ENCODE assay signal across 21 cellular contexts in genomic region chr5:34460496-34460895, GRCh38.
A peak's percentile ranks its signal among the peaks of the same experiment; 100 is the strongest.
DNase-seq lines count a peak whose midpoint lies in the region; ATAC-seq and TF ChIP-seq lines count a peak whose summit lies in the region.
"Had no signal": no experiment of that assay in that cellular context is flagged by ENCODE, and none has a peak within 500 bp of the region (broad histone marks: within the 10 kb centered on the region; RNA-seq: fewer than 3 reads in every experiment).

No MANE protein-coding gene starts in this region.

- peaks cover 54% of the 10 kb centered on the region for H3K9me3 Mint-ChIP-seq in endodermal cell
- peaks cover 8% of the 10 kb centered on the region for H3K9me3 Mint-ChIP-seq in activated CD8-positive, alpha-beta memory T cell treated with anti-CD3 and anti-CD28 coated beads, Interleukin-2, amount 10 ng/mL, durations not matched to agents 7 days and 5 days (ENCODE audit: low read depth)

- 50% methylated on average over 1 of the region's 1 CpG; no CpG with 5 or more reads in 1 of the 2 experiments for WGBS in endodermal cell (ENCODE audit: insufficient coverage in 1 of 2, insufficient read length in 1 of 2), 2 experiments

- peak; percentile 25 for DNase-seq in GM04504 (ENCODE audit: low read depth)
- DNase-seq in endodermal cell = no peak
- peak; percentile 10 for DNase-seq in fibroblast of the aortic adventitia (ENCODE audit: low read depth)
- DNase-seq in stromal cell of bone marrow (ENCODE audit: low read depth) = peak; percentile 64
- no peak for DNase-seq in occipital lobe (lab: John Stamatoyannopoulos, UW)
- no peak for DNase-seq in activated CD8-positive, alpha-beta memory T cell treated with anti-CD3 and anti-CD28 coated beads, Interleukin-2, amount 10 ng/mL, durations not matched to agents 7 days and 5 days
- DNase-seq in NCI-H2196 treated with DMSO at 0.1 percent for 48 hours (lab: John Stamatoyannopoulos, UW; ENCODE audit: unreplicated experiment) = no peak
- DNase-seq: BE2C, MG63, NCI-H1048, NCI-H1417 treated with DMSO at 0.1 percent for 48 hours, NCI-H187, NCI-H446 treated with DMSO at 0.1 percent for 48 hours, NCI-H526 treated with DMSO at 0.1 percent for 48 hours, OCI-M1 had no signal

- no peak for TF ChIP-seq CTCF in endodermal cell (conservative IDR thresholded peaks at IDR 0.05)
- no peak for TF ChIP-seq CTCF in fibroblast of the aortic adventitia (IDR thresholded peaks at IDR 0.05; ENCODE audit: insufficient read depth, low read length)

- H3K4me1 Mint-ChIP-seq in endodermal cell = peaks cover 5% of the 10 kb centered on the region
- H3K4me1 Mint-ChIP-seq in activated CD8-positive, alpha-beta memory T cell treated with anti-CD3 and anti-CD28 coated beads, Interleukin-2, amount 10 ng/mL, durations not matched to agents 7 days and 5 days = peaks cover 10% of the 10 kb centered on the region
- H3K4me1 Mint-ChIP-seq: GM23338 had no signal

- H3K27me3 Mint-ChIP-seq in endodermal cell (ENCODE audit: insufficient read depth) = no peaks in the 10 kb centered on the region
- peaks cover 3% of the 10 kb centered on the region for H3K27me3 Mint-ChIP-seq in activated CD8-positive, alpha-beta memory T cell treated with anti-CD3 and anti-CD28 coated beads, Interleukin-2, amount 10 ng/mL, durations not matched to agents 7 days and 5 days

- H3K27ac ChIP-seq in endodermal cell (ENCODE audit: low read depth, low read length) = no peak overlapping the region
- H3K27ac ChIP-seq: A549 had no signal

- peaks cover 52% of the 10 kb centered on the region for H3K9me3 ChIP-seq in endodermal cell (ENCODE audit: control insufficient read depth, low read length)
- H3K9me3 ChIP-seq: A549, BE2C had no signal

- H3K36me3 Mint-ChIP-seq in endodermal cell (ENCODE audit: low read depth) = no peaks in the 10 kb centered on the region
- peaks cover 2% of the 10 kb centered on the region for H3K36me3 Mint-ChIP-seq in activated CD8-positive, alpha-beta memory T cell treated with anti-CD3 and anti-CD28 coated beads, Interleukin-2, amount 10 ng/mL, durations not matched to agents 7 days and 5 days

- no peak overlapping the region for H3K9ac ChIP-seq in endodermal cell (ENCODE audit: extremely low read depth, low read length, poor library complexity, severe bottlenecking)

- no peaks in the 10 kb centered on the region for H3K4me1 ChIP-seq in endodermal cell (ENCODE audit: control insufficient read depth, insufficient read depth, low read length)
- H3K4me1 ChIP-seq: BE2C, HAP-1 had no signal

- no peak for ATAC-seq in activated CD8-positive, alpha-beta memory T cell treated with anti-CD3 and anti-CD28 coated beads, Interleukin-2, amount 10 ng/mL, durations not matched to agents 7 days and 5 days
- ATAC-seq: A549, GM12878, GM23338, K562, Right ventricle myocardium inferior had no signal

- no peaks in the 10 kb centered on the region for H3K27me3 ChIP-seq in endodermal cell (ENCODE audit: control insufficient read depth, insufficient read depth, low read length, poor library complexity, severe bottlenecking)
- H3K27me3 ChIP-seq: MG63 had no signal

- H3K4me3 ChIP-seq in endodermal cell (ENCODE audit: low read length) (peak overlapping the region; percentile 43), fibroblast of the aortic adventitia (ENCODE audit: low read depth, low read length) (no peak overlapping the region)
- H3K4me3 ChIP-seq: A549, GM12878, GM23338, HAP-1, K562, MG63 had no signal

- no peak overlapping the region for H3K27ac Mint-ChIP-seq in endodermal cell
- H3K27ac Mint-ChIP-seq in activated CD8-positive, alpha-beta memory T cell treated with anti-CD3 and anti-CD28 coated beads, Interleukin-2, amount 10 ng/mL, durations not matched to agents 7 days and 5 days = no peak overlapping the region
- H3K27ac Mint-ChIP-seq: GM23338 had no signal

- H3K36me3 ChIP-seq in endodermal cell (ENCODE audit: control insufficient read depth, insufficient read depth, low read length) = no peaks in the 10 kb centered on the region
- H3K36me3 ChIP-seq: BE2C, HAP-1, MG63 had no signal

- no peak overlapping the region for H3K4me3 Mint-ChIP-seq in endodermal cell
- H3K4me3 Mint-ChIP-seq in activated CD8-positive, alpha-beta memory T cell treated with anti-CD3 and anti-CD28 coated beads, Interleukin-2, amount 10 ng/mL, durations not matched to agents 7 days and 5 days = no peak overlapping the region
- H3K4me3 Mint-ChIP-seq: GM23338 had no signal

- CTCF ChIA-PET in activated CD8-positive, alpha-beta memory T cell treated with anti-CD3 and anti-CD28 coated beads, Interleukin-2, amount 10 ng/mL, durations not matched to agents 7 days and 5 days (lab: Charles Lee) = interaction anchor here (1.3 kb wide), 1 partner anchor 16 kb away, joined by 4 read pairs; no protein-coding TSS in a partner anchor

Comparison
In these comparisons a context has a peak if more than half of its experiments do, and no peak if none do; other contexts are left out.
1. DNase-seq: peak in GM04504 (single experiment), fibroblast of the aortic adventitia (single experiment) and stromal cell of bone marrow (single experiment); none in endodermal cell (single experiment), occipital lobe (single experiment), activated CD8-positive, alpha-beta memory T cell treated with anti-CD3 and anti-CD28 coated beads, Interleukin-2, amount 10 ng/mL, durations not matched to agents 7 days and 5 days (single experiment) and NCI-H2196 treated with DMSO at 0.1 percent for 48 hours (single experiment).